11 cellular contexts compared by ENCODE assay signal in the genomic region with DNA sequence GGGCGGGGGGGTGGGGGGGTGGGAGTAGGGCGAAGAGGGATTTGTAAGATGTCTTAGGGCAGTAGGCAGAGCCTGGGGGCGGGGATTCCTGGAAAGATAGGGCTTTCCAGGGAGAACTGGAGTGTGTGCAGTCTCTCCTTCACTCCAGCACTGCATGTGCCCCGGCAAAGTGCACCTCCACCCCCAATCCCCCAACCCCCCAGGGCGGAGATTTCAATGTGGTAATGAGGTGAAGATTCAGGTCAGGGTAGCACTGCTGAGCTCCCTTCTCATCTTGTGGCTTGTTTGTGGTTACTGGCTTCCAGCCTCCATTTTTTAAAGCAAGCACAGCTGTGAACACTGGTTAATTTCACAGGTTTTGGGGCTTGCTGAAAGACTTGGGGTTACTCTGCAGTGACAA. TPM values are rescaled to one million over a fixed set of nuclear protein-coding genes. Genes with fewer than 3 reads are reported as not detected.
DNase-seq lines count a peak whose midpoint lies in the region; ATAC-seq and TF ChIP-seq lines count a peak whose summit lies in the region.
"Had no signal": no experiment of that assay in that cellular context is flagged by ENCODE, and none has a peak within 500 bp of the region (broad histone marks: within the 10 kb centered on the region; RNA-seq: fewer than 3 reads in every experiment).

No MANE protein-coding gene starts in this region.

- H3K9me1 ChIP-seq in IMR-90 (ENCODE audit: insufficient read depth, low read length) = peaks cover 12% of the 10 kb centered on the region

- dilution Hi-C loops in IMR-90 (cut with HindIII; ENCODE audit: low sequenced_read_pairs, unreplicated experiment) = no loop called here

- H3K9me3 Mint-ChIP-seq in CD8-positive, alpha-beta memory T cell = no peaks in the 10 kb centered on the region
- peaks cover 0 to 3% (median 0%) of the 10 kb centered on the region in 11 donors for H3K9me3 Mint-ChIP-seq in naive thymus-derived CD4-positive, alpha-beta T cell

- H3K23ac ChIP-seq in IMR-90 (ENCODE audit: low read depth, low read length) = no peak overlapping the region

- no peak overlapping the region for H2BK20ac ChIP-seq in IMR-90 (ENCODE audit: low read depth, low read length)

- H4K20me1 ChIP-seq in IMR-90 (ENCODE audit: insufficient read depth, low read length) = no peaks in the 10 kb centered on the region

- no peak overlapping the region for H4K8ac ChIP-seq in IMR-90 (ENCODE audit: low read depth in 2 of 2, low read length in 2 of 2)

- H3K4me2 ChIP-seq in IMR-90 (ENCODE audit: low read depth, low read length) = no peak overlapping the region

- WGBS in IMR-90 (ENCODE audit: extremely low coverage in 2 of 2, insufficient read length in 1 of 2), 2 experiments = no CpG with 5 or more reads among the region's 5 CpGs

- H3K9me3 ChIP-seq in CD8-positive, alpha-beta memory T cell (ENCODE audit: low read length) = no peaks in the 10 kb centered on the region
- H3K9me3 ChIP-seq in IMR-90 (ENCODE audit: control insufficient read depth, insufficient read depth, low read length) = no peaks in the 10 kb centered on the region
- H3K9me3 ChIP-seq in naive thymus-derived CD4-positive, alpha-beta T cell (ENCODE audit: control insufficient read depth in 2 of 3, low read length in 3 of 3) = no peaks in the 10 kb centered on the region

- BruUV-seq in IMR-90 (replicated peaks; lab: Mats Ljungman, UMichigan) = no TSS peak

- TF ChIP-seq CTCF in IMR-90 (conservative IDR thresholded peaks at IDR 0.05; ENCODE audit: low read depth, low read length) = no peak

- H3K27me3 ChIP-seq in CD8-positive, alpha-beta memory T cell (ENCODE audit: insufficient read depth, low read length, poor library complexity, severe bottlenecking) = peaks cover 5% of the 10 kb centered on the region
- no peaks in the 10 kb centered on the region; the same call in 1 of the 2 replicates for H3K27me3 ChIP-seq in IMR-90 (ENCODE audit: control insufficient read depth, insufficient read depth, low read length)
- no peaks in the 10 kb centered on the region for H3K27me3 ChIP-seq in naive thymus-derived CD4-positive, alpha-beta T cell (ENCODE audit: control insufficient read depth in 2 of 2, insufficient read depth in 2 of 2, low read length in 2 of 2)

- H3K4ac ChIP-seq in IMR-90 (ENCODE audit: low read depth, low read length) = 0 out of 2 replicates have a peak overlapping the region, but pooled peaks have one; percentile 42

- no peak overlapping the region for H3K9ac ChIP-seq in IMR-90 (ENCODE audit: low read depth, low read length)

- in situ Hi-C loops in IMR-90 (cut with MboI; ENCODE audit: low sequenced_read_pairs) = loop anchor here (25.0 kb wide), 1 partner anchor 710 kb away; the partner anchor contains the start of gene STK35

- CTCF ChIA-PET in CD8-positive, alpha-beta memory T cell (lab: Charles Lee) = interaction anchor here (0.7 to 1.2 kb wide), 5 partner anchors 10 to 81 kb away, joined by 3 to 4 read pairs (median 3); partner anchors contain the start of genes PCED1A and VPS16
- CTCF ChIA-PET in IMR-90 (lab: Yijun Ruan, JAX) = no interaction called here
- CTCF ChIA-PET in naive thymus-derived CD4-positive, alpha-beta T cell (lab: Charles Lee) = no interaction called here

- no peak overlapping the region for H2BK5ac ChIP-seq in IMR-90 (ENCODE audit: low read depth, low read length, poor library complexity, severe bottlenecking)

- peaks cover 27 to 34% (median 32%) of the 10 kb centered on the region in 3 donors for H3K4me1 Mint-ChIP-seq in CD8-positive, alpha-beta memory T cell
- peaks cover 25 to 35% (median 34%) of the 10 kb centered on the region in 7 donors for H3K4me1 Mint-ChIP-seq in naive thymus-derived CD4-positive, alpha-beta T cell

- no peak overlapping the region for H2AK5ac ChIP-seq in IMR-90 (ENCODE audit: low read depth, low read length)

- H3K27ac ChIP-seq in CD8-positive, alpha-beta memory T cell (ENCODE audit: low read depth, low read length) = no peak overlapping the region
- H3K27ac ChIP-seq in IMR-90 (ENCODE audit: insufficient read depth, low read length) = no peak overlapping the region
- H3K27ac ChIP-seq in naive thymus-derived CD4-positive, alpha-beta T cell (ENCODE audit: low read depth, low read length) = no peak overlapping the region
- H3K27ac ChIP-seq: epithelial cell of prostate had no signal

- H4K91ac ChIP-seq in IMR-90 (ENCODE audit: insufficient read depth, low read depth, low read length) = no peak overlapping the region

- no peak for TF ChIP-seq POLR2A in IMR-90 (IDR thresholded peaks at IDR 0.05; ENCODE audit: low read depth, low read length)

- H2BK120ac ChIP-seq in IMR-90 (ENCODE audit: low read depth, low read length) = no peak overlapping the region

- H3K27ac Mint-ChIP-seq in CD8-positive, alpha-beta memory T cell = peak overlapping the region in 1 of 8 donors; percentile 10
- peak overlapping the region in 2 of 9 donors; percentile 56 for H3K27ac Mint-ChIP-seq in naive thymus-derived CD4-positive, alpha-beta T cell

- POLR2A ChIA-PET in CD8-positive, alpha-beta memory T cell (lab: Charles Lee) = interaction anchor here (0.6 to 1.2 kb wide), 2 partner anchors 30 to 42 kb away, joined by 3 to 5 read pairs; no protein-coding TSS in a partner anchor
- POLR2A ChIA-PET in IMR-90 (lab: Charles Lee; ENCODE audit: unreplicated experiment) = no interaction called here
- POLR2A ChIA-PET in naive thymus-derived CD4-positive, alpha-beta T cell (lab: Charles Lee) = interaction anchor here (1.2 kb wide), 1 partner anchor 18 kb away, joined by 6 read pairs; the partner anchor contains the start of genes PCED1A and VPS16

- no peak overlapping the region for H4K5ac ChIP-seq in IMR-90 (ENCODE audit: low read depth, low read length)

- no peak overlapping the region for H3K56ac ChIP-seq in IMR-90 (ENCODE audit: extremely low read depth, insufficient read depth, low read length)

- H3K79me1 ChIP-seq in IMR-90 (ENCODE audit: low read depth in 1 of 2, low read length in 2 of 2) = no peaks in the 10 kb centered on the region

- H2BK15ac ChIP-seq in IMR-90 (ENCODE audit: low read depth, low read length) = no peak overlapping the region

- peak; percentile 6 for ATAC-seq in IMR-90 (ENCODE audit: low read depth)
- peak; percentile 90 for ATAC-seq in naive thymus-derived CD4-positive, alpha-beta T cell
- no peak for ATAC-seq in GM18858 (IDR thresholded peaks at IDR 0.05; ENCODE audit: unreplicated experiment)
- ATAC-seq in GM21528 (IDR thresholded peaks at IDR 0.05; ENCODE audit: low FRiP score, unreplicated experiment) = no peak

- TF ChIP-seq RAD21 in IMR-90 (IDR thresholded peaks at IDR 0.05; ENCODE audit: low read length) = no peak

- peak; percentile 32 to 74 (median 69) for DNase-seq in CD8-positive, alpha-beta memory T cell
- DNase-seq in IMR-90 = peak; percentile 30
- DNase-seq in activated T-cell treated with anti-CD3 and anti-CD28 coated beads, Interleukin-2, amount 50 U/mL, for 48 hours = peak; percentile 44 to 48
- peak in 7 of 9 donors; percentile 53 to 67 (median 62) for DNase-seq in naive thymus-derived CD4-positive, alpha-beta T cell
- no peak for DNase-seq in HCEC 1CT
- no peak for DNase-seq in NCI-H748 (lab: John Stamatoyannopoulos, UW; ENCODE audit: unreplicated experiment)
- DNase-seq: mesenchymal stem cell; stimulated activated CD4-positive, alpha-beta T cell treated with anti-CD3 and anti-CD28 coated beads, Interleukin-4, amount 100 ng/mL, for 24 hours had no signal

- H3K14ac ChIP-seq in IMR-90 (replicated peaks; ENCODE audit: low read depth, low read length) = no peak overlapping the region

- no peak overlapping the region for H2AK9ac ChIP-seq in IMR-90 (replicated peaks; ENCODE audit: low read depth, low read length, poor library complexity)

- no peak overlapping the region for H3K4me3 ChIP-seq in CD8-positive, alpha-beta memory T cell (ENCODE audit: low read length)
- no peak overlapping the region for H3K4me3 ChIP-seq in IMR-90 (ENCODE audit: insufficient read depth, low read depth, low read length)
- no peak overlapping the region for H3K4me3 ChIP-seq in naive thymus-derived CD4-positive, alpha-beta T cell (ENCODE audit: low read length)

- intact Hi-C loops in IMR-90 (cut with micrococcal nuclease) = no loop called here
- intact Hi-C loops in naive thymus-derived CD4-positive, alpha-beta T cell (cut with micrococcal nuclease) = loop anchor here in 1 of 2 donors (10.0 kb wide), 1 partner anchor 53 kb away; the partner anchor contains the start of gene PTPRA

- H3K4me3 Mint-ChIP-seq in CD8-positive, alpha-beta memory T cell = peak overlapping the region in 6 of 7 donors; percentile 56 to 83 (median 70)
- peak overlapping the region in 9 of 10 donors; percentile 60 to 86 (median 73) for H3K4me3 Mint-ChIP-seq in naive thymus-derived CD4-positive, alpha-beta T cell

- no peak overlapping the region for H2AFZ ChIP-seq in IMR-90 (replicated peaks; ENCODE audit: low read length, poor library complexity)

- H3K36me3 ChIP-seq in CD8-positive, alpha-beta memory T cell (ENCODE audit: insufficient read depth, low read length) = no peaks in the 10 kb centered on the region
- H3K36me3 ChIP-seq in IMR-90 (ENCODE audit: control insufficient read depth, insufficient read depth, low read length) = no peaks in the 10 kb centered on the region
- no peaks in the 10 kb centered on the region for H3K36me3 ChIP-seq in naive thymus-derived CD4-positive, alpha-beta T cell (ENCODE audit: control insufficient read depth in 2 of 3, insufficient read depth in 3 of 3, low read length in 3 of 3)

- H3K4me1 ChIP-seq in CD8-positive, alpha-beta memory T cell (ENCODE audit: insufficient read depth, low read length) = peaks cover 17% of the 10 kb centered on the region
- peaks cover 22% of the 10 kb centered on the region for H3K4me1 ChIP-seq in IMR-90 (ENCODE audit: control insufficient read depth, insufficient read depth, low read length)
- peaks cover 14 to 18% of the 10 kb centered on the region in 2 donors for H3K4me1 ChIP-seq in naive thymus-derived CD4-positive, alpha-beta T cell (ENCODE audit: control insufficient read depth in 2 of 2, insufficient read depth in 2 of 2, low read length in 2 of 2)

- H3K18ac ChIP-seq in IMR-90 (ENCODE audit: low read depth, low read length) = no peak overlapping the region

- H3K36me3 Mint-ChIP-seq in CD8-positive, alpha-beta memory T cell = no peaks in the 10 kb centered on the region
- H3K36me3 Mint-ChIP-seq in naive thymus-derived CD4-positive, alpha-beta T cell = peaks cover 0 to 4% (median 0%) of the 10 kb centered on the region in 5 donors

- H3K27me3 Mint-ChIP-seq in CD8-positive, alpha-beta memory T cell = peaks cover 11 to 29% of the 10 kb centered on the region in 2 donors
- H3K27me3 Mint-ChIP-seq in naive thymus-derived CD4-positive, alpha-beta T cell = peaks cover 8 to 57% (median 23%) of the 10 kb centered on the region in 5 donors

RNA-seq across cellular contexts. Expression of gene TMEM239, which starts 5.9 kb away (rescaled TPM):
- total RNA-seq in CD8-positive, alpha-beta memory T cell = not detected
- polyA plus RNA-seq in CD8-positive, alpha-beta memory T cell = not detected
- total RNA-seq in IMR-90 (2012; rRNA removed) = not detected in 2 replicates
- 0.32 TPM in 1 of 2 replicates, not detected in the other for polyA plus RNA-seq in IMR-90 (2012; rRNA removed)
- polyA plus RNA-seq in IMR-90 (2012; cell fraction: cytosol; rRNA removed) = 0.09 and 0.11 TPM in 2 replicates
- polyA plus RNA-seq in IMR-90 (2012; cell fraction: nucleus; rRNA removed; ENCODE audit: low replicate concordance) = 0.92 and 1.0 TPM in 2 replicates
- total RNA-seq in naive thymus-derived CD4-positive, alpha-beta T cell = not detected
- not detected for polyA plus RNA-seq in naive thymus-derived CD4-positive, alpha-beta T cell

RNA-seq across cellular contexts. Expression of gene C20orf141, which starts 7.3 kb away (rescaled TPM):
- total RNA-seq in CD8-positive, alpha-beta memory T cell = not detected
- not detected for polyA plus RNA-seq in CD8-positive, alpha-beta memory T cell
- 0.36 TPM in 1 of 2 replicates, not detected in the other for total RNA-seq in IMR-90 (2012; rRNA removed)
- 0.53 and 0.91 TPM in 2 replicates for polyA plus RNA-seq in IMR-90 (2012; rRNA removed)
- 1.5 TPM in 1 of 2 replicates, not detected in the other for polyA plus RNA-seq in IMR-90 (2012; cell fraction: cytosol; rRNA removed)
- polyA plus RNA-seq in IMR-90 (2012; cell fraction: nucleus; rRNA removed; ENCODE audit: low replicate concordance) = 0.72 and 1.3 TPM in 2 replicates
- not detected for total RNA-seq in naive thymus-derived CD4-positive, alpha-beta T cell
- not detected for polyA plus RNA-seq in naive thymus-derived CD4-positive, alpha-beta T cell

RNA-seq across cellular contexts. Expression of gene PCED1A, which starts 18.4 kb away (rescaled TPM):
- 10 to 100 TPM; 30.8 to 34.0 TPM for total RNA-seq in CD8-positive, alpha-beta memory T cell
- 20.2 TPM for polyA plus RNA-seq in CD8-positive, alpha-beta memory T cell
- 8.1 and 9.7 TPM in 2 replicates for total RNA-seq in IMR-90 (2012; rRNA removed)
- polyA plus RNA-seq in IMR-90 (2012; rRNA removed) = 33.4 and 37.0 TPM in 2 replicates
- 17.0 and 26.1 TPM in 2 replicates for polyA plus RNA-seq in IMR-90 (2012; cell fraction: cytosol; rRNA removed)
- polyA plus RNA-seq in IMR-90 (2012; cell fraction: nucleus; rRNA removed; ENCODE audit: low replicate concordance) = 242 and 445 TPM in 2 replicates
- 100 to 1,000 TPM in 1 of 5 experiments, 10 to 100 TPM in 4; 27.8 to 105 (median 72.5) TPM for total RNA-seq in naive thymus-derived CD4-positive, alpha-beta T cell
- polyA plus RNA-seq in naive thymus-derived CD4-positive, alpha-beta T cell = 10 to 100 TPM; 23.6 to 27.3 TPM

RNA-seq across cellular contexts. Expression of gene VPS16, which starts 18.5 kb away (rescaled TPM):
- total RNA-seq in CD8-positive, alpha-beta memory T cell = 10 to 100 TPM; 47.8 to 49.1 TPM
- 40.1 TPM for polyA plus RNA-seq in CD8-positive, alpha-beta memory T cell
- 41.7 and 48.0 TPM in 2 replicates for total RNA-seq in IMR-90 (2012; rRNA removed)
- polyA plus RNA-seq in IMR-90 (2012; rRNA removed) = 37.6 and 38.7 TPM in 2 replicates
- 23.6 and 24.8 TPM in 2 replicates for polyA plus RNA-seq in IMR-90 (2012; cell fraction: cytosol; rRNA removed)
- 201 and 203 TPM in 2 replicates for polyA plus RNA-seq in IMR-90 (2012; cell fraction: nucleus; rRNA removed; ENCODE audit: low replicate concordance)
- total RNA-seq in naive thymus-derived CD4-positive, alpha-beta T cell = 10 to 100 TPM; 45.5 to 62.4 (median 56.1) TPM
- 10 to 100 TPM; 25.0 to 43.3 TPM for polyA plus RNA-seq in naive thymus-derived CD4-positive, alpha-beta T cell

RNA-seq across cellular contexts. Expression of gene CPXM1, which starts 21.6 kb away (rescaled TPM):
- under 1 TPM; 0.46 to 0.71 TPM for total RNA-seq in CD8-positive, alpha-beta memory T cell
- polyA plus RNA-seq in CD8-positive, alpha-beta memory T cell = not detected
- total RNA-seq in IMR-90 (2012; rRNA removed) = 0.83 and 1.1 TPM in 2 replicates
- 4.5 and 4.6 TPM in 2 replicates for polyA plus RNA-seq in IMR-90 (2012; rRNA removed)
- 3.9 and 6.8 TPM in 2 replicates for polyA plus RNA-seq in IMR-90 (2012; cell fraction: cytosol; rRNA removed)
- 18.1 and 27.9 TPM in 2 replicates for polyA plus RNA-seq in IMR-90 (2012; cell fraction: nucleus; rRNA removed; ENCODE audit: low replicate concordance)
- 1 to 10 TPM in 2 of 5 experiments, under 1 TPM in 3; 0.19 to 1.8 (median 0.32) TPM for total RNA-seq in naive thymus-derived CD4-positive, alpha-beta T cell
- under 1 TPM in 1 of 2 donors, not detected in 1; 0.12 TPM for polyA plus RNA-seq in naive thymus-derived CD4-positive, alpha-beta T cell

Comparison
In these comparisons a context has a peak if more than half of its experiments do, and no peak if none do; other contexts are left out.
1. DNase-seq: peak in CD8-positive, alpha-beta memory T cell (5 of 5), IMR-90 (single experiment), activated T-cell treated with anti-CD3 and anti-CD28 coated beads, Interleukin-2, amount 50 U/mL, for 48 hours (2 of 2) and naive thymus-derived CD4-positive, alpha-beta T cell (7 of 9); none in HCEC 1CT (single experiment) and NCI-H748 (single experiment).
2. ATAC-seq: peak in IMR-90 (single experiment) and naive thymus-derived CD4-positive, alpha-beta T cell (single experiment); none in GM18858 (single experiment) and GM21528 (single experiment).